Comparison of ENCODE assay signal across 28 cellular contexts in the genomic region with DNA sequence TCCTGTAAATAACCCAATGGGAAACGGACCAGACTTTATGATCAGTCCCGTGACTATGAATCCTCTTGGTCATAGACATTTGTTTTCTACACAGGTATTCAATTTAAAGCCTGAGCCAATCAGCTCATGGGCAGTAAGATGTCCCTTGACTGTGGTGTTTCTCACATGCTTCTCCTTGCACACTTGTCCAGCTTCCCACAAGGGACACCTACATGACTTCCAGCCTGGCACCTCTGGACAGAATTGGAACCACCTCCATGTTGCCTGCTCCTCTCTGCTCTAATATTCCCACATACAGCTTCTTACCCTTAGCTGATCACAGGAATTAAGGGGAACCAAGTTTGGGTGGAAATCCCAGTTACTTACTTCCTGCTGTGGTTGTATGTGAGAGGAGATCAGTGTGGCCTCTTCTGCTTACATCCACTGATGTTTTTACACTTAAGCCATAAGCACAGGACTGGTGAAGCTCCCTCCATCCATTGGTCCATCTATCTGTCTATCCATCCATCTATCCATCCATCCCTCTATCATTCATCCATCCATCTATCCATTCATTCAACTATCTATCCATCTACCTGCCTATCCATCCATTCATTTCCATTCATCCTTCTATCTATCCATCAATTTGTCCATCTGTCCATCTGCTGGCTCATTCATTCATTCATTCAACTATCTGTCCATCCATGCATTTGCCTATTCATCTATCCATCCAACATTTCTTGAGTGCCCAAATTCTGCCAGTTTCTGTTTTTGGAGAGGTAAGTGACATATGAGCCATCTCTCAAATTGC. TPM values are rescaled to one million over a fixed set of nuclear protein-coding genes. Genes with fewer than 3 reads are reported as not detected.
A peak's percentile ranks its signal among the peaks of the same experiment; 100 is the strongest.
DNase-seq lines count a peak whose midpoint lies in the region; ATAC-seq lines count a peak whose summit lies in the region.
"Had no signal": no experiment of that assay in that cellular context is flagged by ENCODE, and none has a peak within 500 bp of the region (broad histone marks: within the 10 kb centered on the region; RNA-seq: fewer than 3 reads in every experiment).

No MANE protein-coding gene starts in this region.

- H3K4me3 Mint-ChIP-seq in activated T-cell treated with anti-CD3 and anti-CD28 coated beads, Interleukin-2, amount 50 U/mL, for 72 hours, result peak overlapping the region in 1 of 2 donors; percentile 0
- H3K4me3 Mint-ChIP-seq in CD8-positive, alpha-beta memory T cell, result peak overlapping the region in 3 of 7 donors; percentile 0 to 20 (median 2)
- H3K4me3 Mint-ChIP-seq in activated T-helper 17 cell treated with anti-CD3 and anti-CD28 coated beads, Interleukin-2, amount 50 U/mL, for 72 hours, result peak overlapping the region; percentile 95
- H3K4me3 Mint-ChIP-seq in stimulated activated effector memory CD8-positive, alpha-beta T cell treated with anti-CD3 and anti-CD28 coated beads, Interleukin-12 subunit alpha, Interleukin-12 subunit beta, amount 100 ng/mL, for 72 hours, result no peak overlapping the region
- H3K4me3 Mint-ChIP-seq: activated CD4-positive, alpha-beta T cell treated with anti-CD3 and anti-CD28 coated beads for 36 hours; activated naive CD4-positive, alpha-beta T cell treated with anti-CD3 and anti-CD28 coated beads for 36 hours; B cell had no signal

- H3K27me3 Mint-ChIP-seq in activated T-cell treated with anti-CD3 and anti-CD28 coated beads, Interleukin-2, amount 50 U/mL, for 72 hours (ENCODE audit: low read depth), result no peaks in the 10 kb centered on the region
- H3K27me3 Mint-ChIP-seq in CD8-positive, alpha-beta memory T cell, result no peaks in the 10 kb centered on the region
- no peaks in the 10 kb centered on the region for H3K27me3 Mint-ChIP-seq in activated T-helper 17 cell treated with anti-CD3 and anti-CD28 coated beads, Interleukin-2, amount 50 U/mL, for 72 hours
- H3K27me3 Mint-ChIP-seq: activated CD4-positive, alpha-beta T cell treated with anti-CD3 and anti-CD28 coated beads for 36 hours; B cell had no signal

- H3K27ac Mint-ChIP-seq in activated T-cell treated with anti-CD3 and anti-CD28 coated beads, Interleukin-2, amount 50 U/mL, for 72 hours, result peak overlapping the region; percentile 3
- peak overlapping the region; percentile 13 to 96 (median 55) for H3K27ac Mint-ChIP-seq in CD8-positive, alpha-beta memory T cell
- H3K27ac Mint-ChIP-seq in activated T-helper 17 cell treated with anti-CD3 and anti-CD28 coated beads, Interleukin-2, amount 50 U/mL, for 72 hours, result peak overlapping the region; percentile 18
- H3K27ac Mint-ChIP-seq in stimulated activated effector memory CD8-positive, alpha-beta T cell treated with anti-CD3 and anti-CD28 coated beads, Interleukin-12 subunit alpha, Interleukin-12 subunit beta, amount 100 ng/mL, for 72 hours, result peak overlapping the region; percentile 98
- H3K27ac Mint-ChIP-seq: activated CD4-positive, alpha-beta T cell treated with anti-CD3 and anti-CD28 coated beads for 36 hours; activated naive CD4-positive, alpha-beta T cell treated with anti-CD3 and anti-CD28 coated beads for 36 hours; B cell had no signal

- no peak overlapping the region for H3K27ac ChIP-seq in CD8-positive, alpha-beta memory T cell (ENCODE audit: low read depth, low read length)
- H3K27ac ChIP-seq: brain microvascular endothelial cell, epithelial cell of prostate, ovary, PC-9, SK-N-MC, testis had no signal

- H3K36me3 Mint-ChIP-seq in activated T-cell treated with anti-CD3 and anti-CD28 coated beads, Interleukin-2, amount 50 U/mL, for 72 hours (ENCODE audit: insufficient read depth in 2 of 2), result peaks cover 6% of the 10 kb centered on the region in 2 donors
- peaks cover 9 to 59% (median 24%) of the 10 kb centered on the region in 3 donors for H3K36me3 Mint-ChIP-seq in CD8-positive, alpha-beta memory T cell
- H3K36me3 Mint-ChIP-seq in activated T-helper 17 cell treated with anti-CD3 and anti-CD28 coated beads, Interleukin-2, amount 50 U/mL, for 72 hours (ENCODE audit: low read depth), result peaks cover 18% of the 10 kb centered on the region
- H3K36me3 Mint-ChIP-seq in stimulated activated effector memory CD8-positive, alpha-beta T cell treated with anti-CD3 and anti-CD28 coated beads, Interleukin-12 subunit alpha, Interleukin-12 subunit beta, amount 100 ng/mL, for 72 hours, result peaks cover 20% of the 10 kb centered on the region

- H3K27me3 ChIP-seq in CD8-positive, alpha-beta memory T cell (ENCODE audit: insufficient read depth, low read length, poor library complexity, severe bottlenecking), result no peaks in the 10 kb centered on the region
- H3K27me3 ChIP-seq: brain microvascular endothelial cell, ovary, testis had no signal

- H3K9me3 ChIP-seq in CD8-positive, alpha-beta memory T cell (ENCODE audit: low read length), result no peaks in the 10 kb centered on the region
- H3K9me3 ChIP-seq: HAP-1, ovary, testis had no signal

- no peak for ATAC-seq in activated T-cell treated with anti-CD3 and anti-CD28 coated beads, Interleukin-2, amount 50 U/mL, for 72 hours (replicated peaks in 1 of 2)
- no peak for ATAC-seq in activated T-helper 17 cell treated with anti-CD3 and anti-CD28 coated beads, Interleukin-2, amount 50 U/mL, for 72 hours (replicated peaks)
- ATAC-seq in stimulated activated effector memory CD8-positive, alpha-beta T cell treated with anti-CD3 and anti-CD28 coated beads, Interleukin-12 subunit alpha, Interleukin-12 subunit beta, amount 100 ng/mL, for 72 hours, result no peak
- ATAC-seq: activated CD4-positive, alpha-beta T cell treated with anti-CD3 and anti-CD28 coated beads for 36 hours; HepG2; left lobe of liver had no signal

- CTCF ChIA-PET in CD8-positive, alpha-beta memory T cell (lab: Charles Lee), result interaction anchor here (1.0 kb wide), 1 partner anchor 15 kb away, joined by 3 read pairs; no protein-coding TSS in a partner anchor

- peaks cover 9% of the 10 kb centered on the region for H3K36me3 ChIP-seq in CD8-positive, alpha-beta memory T cell (ENCODE audit: insufficient read depth, low read length)
- H3K36me3 ChIP-seq: brain microvascular endothelial cell, HAP-1, ovary had no signal

- POLR2A ChIA-PET in CD8-positive, alpha-beta memory T cell (lab: Charles Lee), result interaction anchor here (1.2 kb wide), 1 partner anchor 10 kb away, joined by 4 read pairs; no protein-coding TSS in a partner anchor

- DNase-seq in activated T-cell treated with anti-CD3 and anti-CD28 coated beads, Interleukin-2, amount 50 U/mL, for 72 hours, result no peak
- DNase-seq in activated T-cell treated with anti-CD3 and anti-CD28 coated beads for 4 hours (no peak), cerebellum (ENCODE audit: low spot score) (no peak), A172 (ENCODE audit: low spot score) (no peak)
- no peak for DNase-seq in CD8-positive, alpha-beta memory T cell
- no peak for DNase-seq in stimulated activated effector memory CD8-positive, alpha-beta T cell treated with anti-CD3 and anti-CD28 coated beads, Interleukin-12 subunit alpha, Interleukin-12 subunit beta, amount 100 ng/mL, for 72 hours (ENCODE audit: low spot score in 2 of 2)
- DNase-seq: ACHN; activated CD4-positive, alpha-beta T cell treated with anti-CD3 and anti-CD28 coated beads for 36 hours; activated naive CD4-positive, alpha-beta T cell treated with anti-CD3 and anti-CD28 coated beads for 36 hours; amygdala; brain microvascular endothelial cell; Calu3; DMS79; GDM1; NCI-H1048; ovary; PC-9; stimulated activated naive CD4-positive, alpha-beta T cell treated with Interleukin-2 at 50 U/mL for 16 hours; testis had no signal

- H3K4me1 Mint-ChIP-seq in activated T-cell treated with anti-CD3 and anti-CD28 coated beads, Interleukin-2, amount 50 U/mL, for 72 hours (ENCODE audit: low read depth), result peaks cover 99% of the 10 kb centered on the region
- peaks cover 93 to 100% (median 99%) of the 10 kb centered on the region in 3 donors for H3K4me1 Mint-ChIP-seq in CD8-positive, alpha-beta memory T cell
- H3K4me1 Mint-ChIP-seq in activated T-helper 17 cell treated with anti-CD3 and anti-CD28 coated beads, Interleukin-2, amount 50 U/mL, for 72 hours, result peaks cover 69% of the 10 kb centered on the region
- H3K4me1 Mint-ChIP-seq in stimulated activated effector memory CD8-positive, alpha-beta T cell treated with anti-CD3 and anti-CD28 coated beads, Interleukin-12 subunit alpha, Interleukin-12 subunit beta, amount 100 ng/mL, for 72 hours, result peaks cover 97% of the 10 kb centered on the region

- peaks cover 2 to 3% of the 10 kb centered on the region in 2 donors for H3K9me3 Mint-ChIP-seq in activated T-cell treated with anti-CD3 and anti-CD28 coated beads, Interleukin-2, amount 50 U/mL, for 72 hours
- H3K9me3 Mint-ChIP-seq in CD8-positive, alpha-beta memory T cell, result no peaks in the 10 kb centered on the region
- peaks cover 5% of the 10 kb centered on the region for H3K9me3 Mint-ChIP-seq in activated T-helper 17 cell treated with anti-CD3 and anti-CD28 coated beads, Interleukin-2, amount 50 U/mL, for 72 hours
- peaks cover 3% of the 10 kb centered on the region for H3K9me3 Mint-ChIP-seq in stimulated activated effector memory CD8-positive, alpha-beta T cell treated with anti-CD3 and anti-CD28 coated beads, Interleukin-12 subunit alpha, Interleukin-12 subunit beta, amount 100 ng/mL, for 72 hours
- H3K9me3 Mint-ChIP-seq: activated naive CD4-positive, alpha-beta T cell treated with anti-CD3 and anti-CD28 coated beads for 36 hours had no signal

- H3K4me3 ChIP-seq in CD8-positive, alpha-beta memory T cell (ENCODE audit: low read length), result no peak overlapping the region
- H3K4me3 ChIP-seq: HAP-1, ovary, PC-9, SK-N-MC, skin epidermis, testis had no signal

- peaks cover 99% of the 10 kb centered on the region for H3K4me1 ChIP-seq in CD8-positive, alpha-beta memory T cell (ENCODE audit: insufficient read depth, low read length)
- H3K4me1 ChIP-seq: HAP-1, testis had no signal

RNA-seq across cellular contexts. Expression of a gene that starts 16.4 kb away (rescaled TPM):
- 10 to 100 TPM; 36.6 to 56.2 TPM for total RNA-seq in activated T-cell treated with anti-CD3 and anti-CD28 coated beads, Interleukin-2, amount 50 U/mL, for 72 hours
- 10 to 100 TPM; 40.3 to 41.5 TPM for total RNA-seq in CD8-positive, alpha-beta memory T cell
- polyA plus RNA-seq in CD8-positive, alpha-beta memory T cell, result 22.0 TPM
- total RNA-seq in activated T-helper 17 cell treated with anti-CD3 and anti-CD28 coated beads, Interleukin-2, amount 50 U/mL, for 72 hours, result 100 to 1,000 TPM; 112 to 136 TPM
- total RNA-seq in cerebellum, result 1.8 TPM
- total RNA-seq in A172 (2014; rRNA removed; shearing (Covaris generic)), result 38.2 and 48.1 TPM in 2 replicates
- polyA plus RNA-seq: neural cell had no signal

Comparison
In these comparisons a context has a peak if more than half of its experiments do, and no peak if none do; other contexts are left out.
1. H3K27ac Mint-ChIP-seq: peak in every context shown above with its lines; median percentile 98 in stimulated activated effector memory CD8-positive, alpha-beta T cell treated with anti-CD3 and anti-CD28 coated beads, Interleukin-12 subunit alpha, Interleukin-12 subunit beta, amount 100 ng/mL, for 72 hours; 55 in CD8-positive, alpha-beta memory T cell; 18 in activated T-helper 17 cell treated with anti-CD3 and anti-CD28 coated beads, Interleukin-2, amount 50 U/mL, for 72 hours; 3 in activated T-cell treated with anti-CD3 and anti-CD28 coated beads, Interleukin-2, amount 50 U/mL, for 72 hours.
2. RNA of a gene that starts 16.4 kb away (total RNA-seq): 112 to 136 TPM in activated T-helper 17 cell treated with anti-CD3 and anti-CD28 coated beads, Interleukin-2, amount 50 U/mL, for 72 hours, 36.6 to 56.2 TPM in activated T-cell treated with anti-CD3 and anti-CD28 coated beads, Interleukin-2, amount 50 U/mL, for 72 hours, 40.3 to 41.5 TPM in CD8-positive, alpha-beta memory T cell and 38.2 to 48.1 TPM in A172; 1.8 TPM in cerebellum (single experiment); every median in the first group is over 10 times any median in the second.